Comparison of ENCODE assay signal across 10 cellular contexts in the genomic region with DNA sequence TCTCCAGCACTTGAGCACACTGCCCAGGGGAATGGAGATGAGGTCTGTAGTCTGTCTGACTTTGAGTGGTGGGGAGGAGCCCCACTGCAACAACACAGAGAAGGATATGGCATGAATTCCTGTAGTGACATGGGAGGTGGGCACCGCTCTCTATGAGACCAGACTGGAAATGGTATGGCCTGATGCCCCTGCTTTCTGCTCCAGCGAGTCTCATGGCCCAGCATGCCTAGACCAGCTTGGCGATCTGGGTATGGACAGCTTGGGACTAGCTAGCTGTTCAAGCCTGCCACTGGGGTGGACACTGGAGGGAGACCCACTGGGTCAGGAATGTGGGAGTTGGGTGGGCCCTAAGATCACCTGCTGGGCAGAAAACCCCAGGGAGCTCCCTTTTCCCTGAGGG.
"Had no signal": no experiment of that assay in that cellular context is flagged by ENCODE, and none has a peak within 500 bp of the region (broad histone marks: within the 10 kb centered on the region; RNA-seq: fewer than 3 reads in every experiment).

No MANE protein-coding gene starts in this region.

- H3K4me3 Mint-ChIP-seq: HFFc6, IgD-negative memory B cell had no signal

- H3K4me1 Mint-ChIP-seq: IgD-negative memory B cell had no signal

- H3K4me3 ChIP-seq: GM23248, HAP-1 had no signal

- H3K36me3 Mint-ChIP-seq: IgD-negative memory B cell had no signal

- H3K27ac Mint-ChIP-seq: HFFc6, IgD-negative memory B cell had no signal

- ATAC-seq: HCT116, HepG2 had no signal

- H3K27ac ChIP-seq: GM23248, HL-60 had no signal

- H3K27me3 Mint-ChIP-seq: IgD-negative memory B cell had no signal

- H3K4me1 ChIP-seq: HAP-1 had no signal

- DNase-seq: GM23248, GOT3, H7, HFFc6, KBM-7 had no signal

- H3K36me3 ChIP-seq: HAP-1 had no signal
